Comparison of ENCODE assay signal across 9 cellular contexts in the genomic region with DNA sequence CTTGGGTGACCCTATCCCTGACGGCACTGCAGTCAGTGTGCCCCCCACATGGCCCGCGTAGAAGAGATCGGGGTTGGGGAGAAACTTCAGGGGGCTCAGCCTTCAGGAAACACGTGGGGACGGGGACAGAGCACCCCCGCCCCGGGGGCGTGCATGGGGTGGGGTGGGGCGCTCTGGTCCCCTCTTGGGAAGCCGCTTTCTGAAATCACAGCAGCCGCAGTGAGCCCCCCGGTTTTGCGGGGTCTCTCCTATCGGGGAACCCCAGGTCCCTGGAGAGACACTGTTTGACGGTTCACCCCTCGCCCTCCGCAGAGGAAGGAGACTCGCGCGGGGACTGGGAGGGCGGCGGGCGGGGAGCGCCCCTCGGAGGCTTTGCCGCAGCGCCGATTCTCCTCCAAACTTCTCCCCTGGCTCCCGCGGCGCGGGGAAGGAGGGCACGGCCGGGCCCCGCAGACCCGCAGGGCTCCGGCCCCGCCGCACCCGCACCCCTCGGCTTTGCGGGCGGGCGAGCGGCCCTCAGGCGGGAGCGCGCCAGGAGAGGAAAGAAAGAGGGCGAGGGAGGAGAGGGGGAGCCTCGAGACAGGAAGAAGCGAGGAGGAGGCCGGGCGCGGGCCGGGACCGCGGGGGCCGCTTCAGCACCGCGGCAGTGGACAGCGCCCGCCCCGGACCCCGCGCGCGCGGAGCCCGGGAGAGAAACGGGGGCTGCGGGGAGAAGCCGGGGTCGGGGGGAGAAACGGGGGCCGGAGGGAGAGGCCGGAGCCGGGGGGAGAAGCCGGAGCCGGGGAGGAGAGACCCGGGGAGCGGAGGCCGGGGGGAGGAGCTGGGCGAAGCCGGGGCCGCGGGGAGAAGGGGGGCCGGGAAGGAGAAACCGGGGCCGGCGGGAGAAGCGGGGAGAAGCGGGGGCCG. TPM values are rescaled to one million over a fixed set of nuclear protein-coding genes. Genes with fewer than 3 reads are reported as not detected.
A peak's percentile ranks its signal among the peaks of the same experiment; 100 is the strongest.
DNase-seq lines count a peak whose midpoint lies in the region; ATAC-seq and TF ChIP-seq lines count a peak whose summit lies in the region.
"Had no signal": no experiment of that assay in that cellular context is flagged by ENCODE, and none has a peak within 500 bp of the region (broad histone marks: within the 10 kb centered on the region; RNA-seq: fewer than 3 reads in every experiment).

No MANE protein-coding gene starts in this region.

- peaks cover 9% of the 10 kb centered on the region for H3K27me3 ChIP-seq in DOHH2 (ENCODE audit: control insufficient read depth, low read length)
- peaks cover 74% of the 10 kb centered on the region for H3K27me3 ChIP-seq in NT2/D1 (ENCODE audit: insufficient read depth, insufficient read length)

- POLR2A ChIA-PET in naive thymus-derived CD8-positive, alpha-beta T cell (lab: Charles Lee) = no interaction called here

- H3K9me3 ChIP-seq in DOHH2 (ENCODE audit: control insufficient read depth, insufficient read depth, low read length) (no peaks in the 10 kb centered on the region), NT2/D1 (ENCODE audit: insufficient read depth, low read length) (no peaks in the 10 kb centered on the region)

- no peak overlapping the region for H3K27ac Mint-ChIP-seq in effector memory CD8-positive, alpha-beta T cell
- H3K27ac Mint-ChIP-seq in naive thymus-derived CD8-positive, alpha-beta T cell = peak overlapping the region in 1 of 10 donors; percentile 29

- no peak overlapping the region for H3K27ac ChIP-seq in DOHH2 (ENCODE audit: low read depth, low read length)
- H3K27ac ChIP-seq: KMS-11 had no signal

- DNase-seq in NT2/D1 (ENCODE audit: low read depth, low spot score) = no peak
- DNase-seq in effector memory CD8-positive, alpha-beta T cell = peak in 2 of 3 experiments; percentile 21 to 32
- DNase-seq in naive thymus-derived CD8-positive, alpha-beta T cell = peak in 7 of 10 donors; percentile 16 to 57 (median 44)
- no peak for DNase-seq in Ammon's horn (ENCODE audit: low spot score)

- H3K9me2 ChIP-seq in DOHH2 (replicated peaks; ENCODE audit: control insufficient read depth, low read length) = no peaks in the 10 kb centered on the region

- no peak overlapping the region for H3K9ac ChIP-seq in NT2/D1 (ENCODE audit: insufficient read length, low read depth)
- H3K9ac ChIP-seq: KMS-11 had no signal

- H3K4me3 Mint-ChIP-seq in effector memory CD8-positive, alpha-beta T cell = peak overlapping the region; percentile 64 to 66
- H3K4me3 Mint-ChIP-seq in naive thymus-derived CD8-positive, alpha-beta T cell = peak overlapping the region in 5 of 10 donors; percentile 30 to 71 (median 45)

- H3K36me3 ChIP-seq in DOHH2 (ENCODE audit: control insufficient read depth, low read length) (no peaks in the 10 kb centered on the region), NT2/D1 (ENCODE audit: insufficient read depth, insufficient read length, low read length) (no peaks in the 10 kb centered on the region)

- TF ChIP-seq CTCF in DOHH2 (IDR thresholded peaks at IDR 0.05; ENCODE audit: low read depth, low read length, poor library complexity, severe bottlenecking) = no peak

- H3K9me3 Mint-ChIP-seq in effector memory CD8-positive, alpha-beta T cell = no peaks in the 10 kb centered on the region
- H3K9me3 Mint-ChIP-seq in naive thymus-derived CD8-positive, alpha-beta T cell = peaks cover 0 to 10% (median 0%) of the 10 kb centered on the region in 9 donors

- no peaks in the 10 kb centered on the region for H3F3A ChIP-seq in DOHH2 (ENCODE audit: control insufficient read depth, insufficient read depth)

- H3K27me3 Mint-ChIP-seq in effector memory CD8-positive, alpha-beta T cell = peaks cover 38 to 75% of the 10 kb centered on the region in 2 donors
- peaks cover 14 to 73% (median 39%) of the 10 kb centered on the region in 5 donors for H3K27me3 Mint-ChIP-seq in naive thymus-derived CD8-positive, alpha-beta T cell

- no peaks in the 10 kb centered on the region for H4K20me1 ChIP-seq in DOHH2 (ENCODE audit: control insufficient read depth, insufficient read depth, low read depth, low read length)

- H3K79me2 ChIP-seq in DOHH2 (ENCODE audit: control insufficient read depth, low read length) = no peaks in the 10 kb centered on the region

- no peaks in the 10 kb centered on the region for H3K4me1 Mint-ChIP-seq in effector memory CD8-positive, alpha-beta T cell (ENCODE audit: low read depth in 2 of 2)
- H3K4me1 Mint-ChIP-seq in naive thymus-derived CD8-positive, alpha-beta T cell = peaks cover 7 to 16% (median 13%) of the 10 kb centered on the region in 4 donors

- peak overlapping the region; percentile 61 for H3K4me2 ChIP-seq in DOHH2 (ENCODE audit: low read length)
- H3K4me2 ChIP-seq: KMS-11 had no signal

- H3K4me3 ChIP-seq in DOHH2 (ENCODE audit: low read length) (peak overlapping the region; percentile 54), NT2/D1 (ENCODE audit: insufficient read length, low read depth) (peak overlapping the region; percentile 28)

- peak; percentile 84 for ATAC-seq in effector memory CD8-positive, alpha-beta T cell (replicated peaks)
- peak; percentile 82 to 90 for ATAC-seq in naive thymus-derived CD8-positive, alpha-beta T cell
- no peak for ATAC-seq in GM18873 (IDR thresholded peaks at IDR 0.05; ENCODE audit: low FRiP score, unreplicated experiment)
- ATAC-seq in HG03521 (IDR thresholded peaks at IDR 0.05; ENCODE audit: unreplicated experiment) = no peak
- no peak for ATAC-seq in GM21737 (IDR thresholded peaks at IDR 0.05; ENCODE audit: unreplicated experiment)

- no peaks in the 10 kb centered on the region for H3K36me3 Mint-ChIP-seq in effector memory CD8-positive, alpha-beta T cell (ENCODE audit: insufficient read depth)
- peaks cover 0 to 9% (median 5%) of the 10 kb centered on the region in 3 donors for H3K36me3 Mint-ChIP-seq in naive thymus-derived CD8-positive, alpha-beta T cell

- H3K4me1 ChIP-seq in DOHH2 (ENCODE audit: control insufficient read depth, low read length) (no peaks in the 10 kb centered on the region), NT2/D1 (ENCODE audit: insufficient read depth, insufficient read length) (peaks cover 31% of the 10 kb centered on the region)

RNA-seq across cellular contexts. Expression of a gene that starts 0.6 kb away (rescaled TPM):
- total RNA-seq in naive thymus-derived CD8-positive, alpha-beta T cell = under 1 TPM in 1 of 2 experiments, not detected in 1; 0.29 TPM
- polyA plus RNA-seq in naive thymus-derived CD8-positive, alpha-beta T cell = not detected

Comparison
In these comparisons a context has a peak if more than half of its experiments do, and no peak if none do; other contexts are left out.
1. DNase-seq: peak in effector memory CD8-positive, alpha-beta T cell (2 of 3) and naive thymus-derived CD8-positive, alpha-beta T cell (7 of 10); none in NT2/D1 (single experiment) and Ammon's horn (single experiment).
2. ATAC-seq: peak in effector memory CD8-positive, alpha-beta T cell (single experiment) and naive thymus-derived CD8-positive, alpha-beta T cell (2 of 2); none in GM18873 (single experiment), HG03521 (single experiment) and GM21737 (single experiment).